17 cellular contexts compared by ENCODE assay signal in the genomic region with DNA sequence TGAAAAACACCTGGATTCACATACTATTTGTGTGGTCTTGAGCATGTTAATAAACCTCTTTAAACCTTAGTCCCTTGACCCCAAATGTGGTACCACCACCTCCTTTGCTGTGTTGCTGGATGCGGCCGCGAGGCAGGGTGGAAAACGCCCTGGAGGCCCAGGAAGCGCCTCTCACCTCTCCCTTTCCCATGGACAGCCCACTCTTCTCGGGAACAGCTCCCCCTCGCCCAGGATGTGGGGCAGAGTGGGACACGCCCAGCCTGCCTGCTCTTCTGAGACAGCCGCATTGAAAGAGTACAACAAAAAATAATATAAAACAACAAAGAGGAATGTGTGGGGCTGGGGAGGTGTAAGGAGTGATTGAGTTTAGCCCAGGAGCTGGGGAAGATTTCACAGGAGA.
A peak's percentile ranks its signal among the peaks of the same experiment; 100 is the strongest.
DNase-seq lines count a peak whose midpoint lies in the region; ATAC-seq and TF ChIP-seq lines count a peak whose summit lies in the region.
"Had no signal": no experiment of that assay in that cellular context is flagged by ENCODE, and none has a peak within 500 bp of the region (broad histone marks: within the 10 kb centered on the region; RNA-seq: fewer than 3 reads in every experiment).

No MANE protein-coding gene starts in this region.

- intact Hi-C loops in left ventricle myocardium inferior (cut with micrococcal nuclease) (no loop called here), left cardiac atrium (cut with DNase I) (no loop called here)

- H3K4me3 Mint-ChIP-seq in endodermal cell (no peak overlapping the region), nephron progenitor cell (no peak overlapping the region)
- H3K4me3 Mint-ChIP-seq: CD14-positive monocyte, H9 had no signal

- peak overlapping the region; percentile 81 for H3K27ac ChIP-seq in left ventricle myocardium inferior (replicated peaks)
- H3K27ac ChIP-seq in endodermal cell (ENCODE audit: low read depth, low read length): peak overlapping the region; percentile 90
- H3K27ac ChIP-seq: A549 had no signal

- DNase-seq in left ventricle myocardium inferior (no peak), left cardiac atrium (no peak), endodermal cell (peak; percentile 43), nephron progenitor cell (no peak), NCI-H146 (lab: John Stamatoyannopoulos, UW) (no peak)
- DNase-seq in activated naive CD4-positive, alpha-beta T cell treated with anti-CD3 and anti-CD28 coated beads, Interleukin-2, amount 50 U/mL, for 16 hours: no peak
- DNase-seq: Caco-2, IMR-90, Kasumi-1, NCI-H1417 treated with DMSO at 0.1 percent for 48 hours, NCI-H2081, NCI-H526 treated with DMSO at 0.1 percent for 48 hours had no signal

- H3K4me3 ChIP-seq in left ventricle myocardium inferior: no peak overlapping the region
- H3K4me3 ChIP-seq in endodermal cell (ENCODE audit: low read length): no peak overlapping the region
- H3K4me3 ChIP-seq: A549 had no signal

- no peaks in the 10 kb centered on the region for H3K36me3 ChIP-seq in left ventricle myocardium inferior
- H3K36me3 ChIP-seq in endodermal cell (ENCODE audit: control insufficient read depth, insufficient read depth, low read length): no peaks in the 10 kb centered on the region

- H3K36me3 Mint-ChIP-seq in endodermal cell (ENCODE audit: low read depth) (no peaks in the 10 kb centered on the region), nephron progenitor cell (ENCODE audit: low read depth) (peaks cover 4% of the 10 kb centered on the region)
- H3K36me3 Mint-ChIP-seq: CD14-positive monocyte had no signal

- H3K4me1 Mint-ChIP-seq in endodermal cell: peaks cover 15% of the 10 kb centered on the region
- H3K4me1 Mint-ChIP-seq in nephron progenitor cell: peaks cover 40% of the 10 kb centered on the region

- H3K9me3 Mint-ChIP-seq in endodermal cell (peaks cover 4% of the 10 kb centered on the region), nephron progenitor cell (peaks cover 13% of the 10 kb centered on the region)

- no peak for ATAC-seq in left cardiac atrium
- ATAC-seq in GM18517 (IDR thresholded peaks at IDR 0.05; ENCODE audit: unreplicated experiment): no peak
- ATAC-seq: Panc1 had no signal

- H3K9me3 ChIP-seq in left ventricle myocardium inferior (replicated peaks): peaks cover 3% of the 10 kb centered on the region
- H3K9me3 ChIP-seq in endodermal cell (ENCODE audit: control insufficient read depth, low read length): no peaks in the 10 kb centered on the region
- H3K9me3 ChIP-seq: Caco-2 had no signal

- TF ChIP-seq CTCF in left ventricle myocardium inferior (IDR thresholded peaks at IDR 0.05; ENCODE audit: borderline replicate concordance): no peak
- no peak for TF ChIP-seq CTCF in endodermal cell (conservative IDR thresholded peaks at IDR 0.05)
- no peak for TF ChIP-seq CTCF in nephron progenitor cell (IDR thresholded peaks at IDR 0.05)

- no peaks in the 10 kb centered on the region for H3K27me3 ChIP-seq in left ventricle myocardium inferior (ENCODE audit: low read depth)
- H3K27me3 ChIP-seq in endodermal cell (ENCODE audit: control insufficient read depth, insufficient read depth, low read length, poor library complexity, severe bottlenecking): no peaks in the 10 kb centered on the region

- H3K27ac Mint-ChIP-seq in endodermal cell: no peak overlapping the region
- H3K27ac Mint-ChIP-seq in nephron progenitor cell: peak overlapping the region; percentile 82
- H3K27ac Mint-ChIP-seq: CD14-positive monocyte, H9 had no signal

- peaks cover 44% of the 10 kb centered on the region for H3K4me1 ChIP-seq in left ventricle myocardium inferior
- no peaks in the 10 kb centered on the region for H3K4me1 ChIP-seq in endodermal cell (ENCODE audit: control insufficient read depth, insufficient read depth, low read length)
- H3K4me1 ChIP-seq: A549 had no signal

- H3K27me3 Mint-ChIP-seq in endodermal cell (ENCODE audit: insufficient read depth) (no peaks in the 10 kb centered on the region), nephron progenitor cell (ENCODE audit: low read depth, poor library complexity) (no peaks in the 10 kb centered on the region)

- no peak overlapping the region for H3K9ac ChIP-seq in endodermal cell (ENCODE audit: extremely low read depth, low read length, poor library complexity, severe bottlenecking)

- 80 to 94% methylated on average over 2 to 8 of the region's 9 CpGs for WGBS in endodermal cell (ENCODE audit: insufficient coverage in 1 of 2, insufficient read length in 1 of 2), 2 experiments
